ENCODE assay signal across 8 cellular contexts in the genomic region with DNA sequence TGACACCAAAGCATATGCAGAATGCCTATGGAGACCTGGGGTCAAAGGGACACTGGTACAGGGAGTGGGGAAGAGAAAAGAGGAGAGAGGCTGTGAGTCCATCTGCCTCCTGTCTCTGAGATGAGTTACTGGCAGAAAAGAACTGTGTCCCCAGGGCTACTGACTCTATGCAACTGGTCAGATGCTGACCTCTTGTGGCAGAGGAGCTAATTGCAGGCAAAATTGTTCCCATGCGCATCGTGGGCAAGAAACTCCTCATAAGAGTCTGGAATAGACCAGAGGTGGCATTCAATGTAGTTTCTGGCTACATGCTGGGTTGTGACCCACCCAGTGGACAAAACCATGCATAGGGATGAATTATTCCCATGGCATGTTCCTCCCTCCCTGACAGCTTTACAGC. TPM values are rescaled to one million over a fixed set of nuclear protein-coding genes. Genes with fewer than 3 reads are reported as not detected.
DNase-seq lines count a peak whose midpoint lies in the region; ATAC-seq, FAIRE-seq and TF ChIP-seq lines count a peak whose summit lies in the region.

No MANE protein-coding gene starts in this region.

- H2AFZ ChIP-seq in HepG2 (ENCODE audit: low read length): no peak overlapping the region

- no peak for TF ChIP-seq POLR2A in HepG2 (IDR thresholded peaks at IDR 0.05; ENCODE audit: insufficient read depth in 1 of 2, low read depth in 2 of 2, low read length in 2 of 2)

- FAIRE-seq in HepG2 (lab: Jason Lieb, UNC): peak; percentile 48

- no peak for TF ChIP-seq EP300 in HepG2 (IDR thresholded peaks at IDR 0.05; ENCODE audit: low read depth in 2 of 2, low read length in 2 of 2)
- no peak for TF ChIP-seq EP300 in HepG2 (CRISPR knock-in tag; IDR thresholded peaks at IDR 0.05; ENCODE audit: borderline replicate concordance)

- TF ChIP-seq CTCF in HL-60 (IDR thresholded peaks at IDR 0.05; ENCODE audit: insufficient read depth, low read length): peak; percentile 96
- peak; percentile 86 for TF ChIP-seq CTCF in HepG2 (CRISPR knock-in tag; IDR thresholded peaks at IDR 0.05)

- no peaks in the 10 kb centered on the region for H4K20me1 ChIP-seq in HepG2 (ENCODE audit: insufficient read depth, low read length)

- no peaks in the 10 kb centered on the region for H3K27me3 Mint-ChIP-seq in activated CD4-positive, alpha-beta memory T cell treated with anti-CD3 and anti-CD28 coated beads, Interleukin-2, amount 10 ng/mL, durations not matched to agents 7 days and 5 days

- BruUV-seq in HepG2 (replicated peaks; lab: Mats Ljungman, UMichigan): no TSS peak

- CTCF ChIA-PET in activated CD4-positive, alpha-beta memory T cell treated with anti-CD3 and anti-CD28 coated beads, Interleukin-2, amount 10 ng/mL, durations not matched to agents 7 days and 5 days (lab: Charles Lee): interaction anchor here (0.6 to 2.7 kb wide), 14 partner anchors 11 to 430 kb away, joined by 3 to 19 read pairs (median 4); a partner anchor contains a TSS
- CTCF ChIA-PET in HepG2 (lab: Yijun Ruan, JAX; ENCODE audit: low intra/inter-chr PET ratio, low total read pairs): interaction anchor here (1.2 to 3.1 kb wide), 2 partner anchors 17 to 136 kb away, joined by 4 to 23 read pairs; no protein-coding TSS in a partner anchor

- H3K4me1 ChIP-seq in HepG2 (ENCODE audit: insufficient read depth, low read length): peaks cover 28% of the 10 kb centered on the region

- no peaks in the 10 kb centered on the region for H3K36me3 ChIP-seq in HepG2 (replicated peaks in 1 of 2; ENCODE audit: control insufficient read depth in 1 of 2, insufficient read depth in 2 of 2, low read length in 2 of 2)

- no peaks in the 10 kb centered on the region for H3K79me2 ChIP-seq in HepG2 (ENCODE audit: insufficient read depth, low read length)

- POLR2A ChIA-PET in activated CD4-positive, alpha-beta memory T cell treated with anti-CD3 and anti-CD28 coated beads, Interleukin-2, amount 10 ng/mL, durations not matched to agents 7 days and 5 days (lab: Charles Lee): no interaction called here
- POLR2A ChIA-PET in HepG2 (lab: Yijun Ruan, JAX): no interaction called here

- H3K9ac ChIP-seq in HepG2 (ENCODE audit: insufficient read depth, low read depth, low read length): no peak overlapping the region

- ATAC-seq in HepG2: peak; percentile 33
- ATAC-seq in HG03432 (IDR thresholded peaks at IDR 0.05; ENCODE audit: unreplicated experiment): no peak
- no peak for ATAC-seq in HG02970 (IDR thresholded peaks at IDR 0.05; ENCODE audit: low FRiP score, unreplicated experiment)

- TF ChIP-seq RAD21 in HepG2 (CRISPR knock-in tag; IDR thresholded peaks at IDR 0.05): peak; percentile 49; the same call in 1 of the 2 replicates

- peaks cover 8% of the 10 kb centered on the region for H3K4me1 Mint-ChIP-seq in activated CD4-positive, alpha-beta memory T cell treated with anti-CD3 and anti-CD28 coated beads, Interleukin-2, amount 10 ng/mL, durations not matched to agents 7 days and 5 days

- no peak overlapping the region for H3K4me3 ChIP-seq in HL-60 (replicated peaks; ENCODE audit: insufficient read depth, low read length)
- no peak overlapping the region for H3K4me3 ChIP-seq in HepG2 (replicated peaks in 1 of 3; ENCODE audit: insufficient read depth in 1 of 3, low read depth in 2 of 3, low read length in 3 of 3)

- no peak overlapping the region for H3K27ac Mint-ChIP-seq in activated CD4-positive, alpha-beta memory T cell treated with anti-CD3 and anti-CD28 coated beads, Interleukin-2, amount 10 ng/mL, durations not matched to agents 7 days and 5 days

- H3K27ac ChIP-seq in HL-60 (replicated peaks) (no peak overlapping the region), HepG2 (ENCODE audit: extremely low read length, insufficient read depth, low read length) (no peak overlapping the region)

- no peaks in the 10 kb centered on the region for H3K36me3 Mint-ChIP-seq in activated CD4-positive, alpha-beta memory T cell treated with anti-CD3 and anti-CD28 coated beads, Interleukin-2, amount 10 ng/mL, durations not matched to agents 7 days and 5 days (ENCODE audit: low read depth)

- in situ Hi-C loops in HepG2 (cut with HindIII; ENCODE audit: extremely low pct_ligation_motif_present, low pct_unique_long_range_greater_than_20kb): no loop called here

- H3K4me3 Mint-ChIP-seq in activated CD4-positive, alpha-beta memory T cell treated with anti-CD3 and anti-CD28 coated beads, Interleukin-2, amount 10 ng/mL, durations not matched to agents 7 days and 5 days: no peak overlapping the region

- no peak overlapping the region for H3K4me2 ChIP-seq in HepG2 (ENCODE audit: low read depth, low read length)

- intact Hi-C loops in HepG2 (cut with micrococcal nuclease; ENCODE audit: unreplicated experiment): loop anchor here (1.0 kb wide), 1 partner anchor 17 kb away; no protein-coding TSS in a partner anchor

- DNase-seq in AML-193 (lab: John Stamatoyannopoulos, UW) (peak; percentile 62 to 65), HL-60 (ENCODE audit: low read depth in 1 of 2, low spot score in 1 of 2) (peak; percentile 47 to 72), HepG2 (ENCODE audit: low spot score) (peak; percentile 50), HuH-7 (ENCODE audit: low spot score) (no peak), EL (no peak)
- peak; percentile 37 for DNase-seq in activated CD4-positive, alpha-beta memory T cell treated with anti-CD3 and anti-CD28 coated beads, Interleukin-2, amount 10 ng/mL, durations not matched to agents 7 days and 5 days

- H3K9me3 ChIP-seq in HepG2 (ENCODE audit: low read length): peaks cover 8% of the 10 kb centered on the region

- 55% methylated on average over 2 of the region's 2 CpGs for WGBS in HepG2 (ENCODE audit: low lambda C conversion rate)

- H3K9me3 Mint-ChIP-seq in activated CD4-positive, alpha-beta memory T cell treated with anti-CD3 and anti-CD28 coated beads, Interleukin-2, amount 10 ng/mL, durations not matched to agents 7 days and 5 days: peaks cover 9% of the 10 kb centered on the region

- H3K27me3 ChIP-seq in HL-60 (ENCODE audit: insufficient read depth, poor library complexity, severe bottlenecking) (no peaks in the 10 kb centered on the region), HepG2 (ENCODE audit: control insufficient read depth in 1 of 2, insufficient read depth in 2 of 2, low read length in 2 of 2) (peaks cover 0 to 20% of the 10 kb centered on the region in 2 experiments; a peak in 3 of 5 replicates)

RNA-seq across cellular contexts. Expression of a gene that starts 26.1 kb away (rescaled TPM):
- 10 to 100 TPM; 42.8 to 45.2 TPM for total RNA-seq in activated CD4-positive, alpha-beta memory T cell treated with anti-CD3 and anti-CD28 coated beads, Interleukin-2, amount 10 ng/mL, durations not matched to agents 7 days and 5 days
- 10.7 TPM in 2 replicates for total RNA-seq in HepG2 (2016; rRNA removed; fragmentation: Illumina TruSeq; extraction: Trizol)
- 3.0 TPM in 2 replicates for total RNA-seq in HepG2 (2016; cell fraction: cytosol; rRNA removed; fragmentation: Illumina TruSeq; extraction: Trizol; ENCODE audit: low read depth)
- 11.8 and 11.9 TPM in 2 replicates for total RNA-seq in HepG2 (2016; cell fraction: insoluble cytoplasmic fraction; rRNA removed; fragmentation: Illumina TruSeq; extraction: Trizol)
- total RNA-seq in HepG2 (2016; cell fraction: membrane; rRNA removed; fragmentation: Illumina TruSeq; extraction: Trizol): 5.1 and 6.4 TPM in 2 replicates
- 8.9 and 10.4 TPM in 2 replicates for total RNA-seq in HepG2 (2016; cell fraction: nucleus; rRNA removed; fragmentation: Illumina TruSeq; extraction: Trizol)
- polyA plus RNA-seq in HepG2 (2011; rRNA removed): 5.5 and 6.4 TPM in 2 replicates
- 2.9 and 3.0 TPM in 2 replicates for polyA plus RNA-seq in HepG2 (2011; cell fraction: cytosol; rRNA removed)
- polyA plus RNA-seq in HepG2 (2011; cell fraction: nucleus; rRNA removed): 8.3 and 10.0 TPM in 2 replicates
- 4.3 and 4.5 TPM in 2 replicates for polyA plus RNA-seq in HepG2 (2012)
- polyA plus RNA-seq in HepG2 (2016; cell fraction: cytosol; fragmentation: Illumina TruSeq; extraction: Trizol; ENCODE audit: low read depth): 2.2 and 2.4 TPM in 2 replicates
- 9.8 and 12.2 TPM in 2 replicates for polyA plus RNA-seq in HepG2 (2016; cell fraction: insoluble cytoplasmic fraction; fragmentation: Illumina TruSeq; extraction: Trizol; ENCODE audit: low read depth)
- 3.3 and 3.5 TPM in 2 replicates for polyA plus RNA-seq in HepG2 (2016; cell fraction: membrane; fragmentation: Illumina TruSeq; extraction: Trizol; ENCODE audit: low read depth)
- polyA plus RNA-seq in HepG2 (2016; cell fraction: nucleus; fragmentation: Illumina TruSeq; extraction: Trizol; ENCODE audit: insufficient read depth, low read depth): 14.3 and 17.1 TPM in 2 replicates
- 2.2 and 23.2 TPM in 2 replicates for polyA minus RNA-seq in HepG2 (2011; rRNA and poly(A)+ RNA removed; ENCODE audit: low replicate concordance)
- 1.8 and 2.8 TPM in 2 replicates for polyA minus RNA-seq in HepG2 (2011; cell fraction: cytosol; rRNA and poly(A)+ RNA removed)
- 9.5 and 12.4 TPM in 2 replicates for polyA minus RNA-seq in HepG2 (2011; cell fraction: nucleus; rRNA and poly(A)+ RNA removed)

RNA-seq across cellular contexts. Expression of a gene that starts 47.9 kb away (rescaled TPM):
- total RNA-seq in activated CD4-positive, alpha-beta memory T cell treated with anti-CD3 and anti-CD28 coated beads, Interleukin-2, amount 10 ng/mL, durations not matched to agents 7 days and 5 days: 1 to 10 TPM in 1 of 2 experiments, under 1 TPM in 1; 0.50 to 1.1 TPM
- not detected in 2 replicates for total RNA-seq in HepG2 (2016; rRNA removed; fragmentation: Illumina TruSeq; extraction: Trizol)
- not detected in 2 replicates for total RNA-seq in HepG2 (2016; cell fraction: cytosol; rRNA removed; fragmentation: Illumina TruSeq; extraction: Trizol; ENCODE audit: low read depth)
- total RNA-seq in HepG2 (2016; cell fraction: insoluble cytoplasmic fraction; rRNA removed; fragmentation: Illumina TruSeq; extraction: Trizol): not detected in 2 replicates
- not detected in 2 replicates for total RNA-seq in HepG2 (2016; cell fraction: membrane; rRNA removed; fragmentation: Illumina TruSeq; extraction: Trizol)
- not detected in 2 replicates for total RNA-seq in HepG2 (2016; cell fraction: nucleus; rRNA removed; fragmentation: Illumina TruSeq; extraction: Trizol)
- polyA plus RNA-seq in HepG2 (2011; rRNA removed): 0.09 and 0.20 TPM in 2 replicates
- polyA plus RNA-seq in HepG2 (2011; cell fraction: cytosol; rRNA removed): 0.03 TPM in 1 of 2 replicates, not detected in the other
- 0.05 TPM in 1 of 2 replicates, not detected in the other for polyA plus RNA-seq in HepG2 (2011; cell fraction: nucleus; rRNA removed)
- polyA plus RNA-seq in HepG2 (2012): 0.07 TPM in 1 of 2 replicates, not detected in the other
- polyA plus RNA-seq in HepG2 (2016; cell fraction: cytosol; fragmentation: Illumina TruSeq; extraction: Trizol; ENCODE audit: low read depth): not detected in 2 replicates
- polyA plus RNA-seq in HepG2 (2016; cell fraction: insoluble cytoplasmic fraction; fragmentation: Illumina TruSeq; extraction: Trizol; ENCODE audit: low read depth): 0.11 TPM in 1 of 2 replicates, not detected in the other
- polyA plus RNA-seq in HepG2 (2016; cell fraction: membrane; fragmentation: Illumina TruSeq; extraction: Trizol; ENCODE audit: low read depth): not detected in 2 replicates
- polyA plus RNA-seq in HepG2 (2016; cell fraction: nucleus; fragmentation: Illumina TruSeq; extraction: Trizol; ENCODE audit: insufficient read depth, low read depth): 0.38 TPM in 1 of 2 replicates, not detected in the other
- polyA minus RNA-seq in HepG2 (2011; rRNA and poly(A)+ RNA removed; ENCODE audit: low replicate concordance): 42.8 TPM in 1 of 2 replicates, not detected in the other
- 0.35 TPM in 1 of 2 replicates, not detected in the other for polyA minus RNA-seq in HepG2 (2011; cell fraction: cytosol; rRNA and poly(A)+ RNA removed)
- polyA minus RNA-seq in HepG2 (2011; cell fraction: nucleus; rRNA and poly(A)+ RNA removed): not detected in 2 replicates

Comparison
In these comparisons a context has a peak if more than half of its experiments do, and no peak if none do; other contexts are left out.
1. DNase-seq: peak in AML-193 (2 of 2), HL-60 (2 of 2), activated CD4-positive, alpha-beta memory T cell treated with anti-CD3 and anti-CD28 coated beads, Interleukin-2, amount 10 ng/mL, durations not matched to agents 7 days and 5 days (single experiment) and HepG2 (single experiment); none in HuH-7 (single experiment) and EL (single experiment).